In the genomic region with DNA sequence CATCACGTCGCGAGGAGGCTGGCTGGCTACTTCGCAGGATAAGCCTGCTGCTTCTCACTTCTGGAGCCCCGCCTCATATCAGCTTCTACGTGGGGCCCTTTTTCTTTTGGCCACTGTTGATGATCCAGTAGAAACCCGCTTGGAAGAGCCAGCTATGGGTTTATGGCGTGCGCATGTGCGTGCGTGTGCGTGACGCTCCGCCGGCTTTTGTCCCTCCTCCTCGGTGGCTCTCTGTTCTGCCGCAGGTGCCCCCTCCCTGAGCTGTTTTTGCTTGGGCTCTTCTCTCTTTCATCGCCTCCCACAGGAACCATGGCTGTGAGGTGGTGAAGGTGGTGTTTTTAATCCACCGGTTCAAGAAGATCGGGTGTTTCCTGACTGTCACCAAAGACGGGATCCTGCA, we compare ENCODE assay signal across 30 cellular contexts. TPM values are rescaled to one million over a fixed set of nuclear protein-coding genes. Genes with fewer than 3 reads are reported as not detected.
"Had no signal": no experiment of that assay in that cellular context is flagged by ENCODE, and none has a peak within 500 bp of the region (broad histone marks: within the 10 kb centered on the region; RNA-seq: fewer than 3 reads in every experiment).

No MANE protein-coding gene starts in this region.

- H3K36me3 ChIP-seq: left ventricle myocardium inferior, neutrophil, ovary, right atrium auricular region, right lobe of liver, stomach, suprapubic skin, thoracic aorta, tibial artery, upper lobe of right lung had no signal

- H3K4me1 ChIP-seq: left ventricle myocardium inferior, right atrium auricular region, right lobe of liver, stomach, suprapubic skin, tibial artery, upper lobe of right lung had no signal

- H3K4me3 ChIP-seq: left ventricle myocardium inferior, lung, ovary, right atrium auricular region, right lobe of liver, stomach, suprapubic skin, thoracic aorta, tibial artery, upper lobe of right lung had no signal

- H3K4me3 Mint-ChIP-seq: mesothelial cell of epicardium; natural killer cell; stimulated activated naive B cell treated with anti-CD40 and anti-IgM and Interleukin-4, amounts not matched to agents 10 μg/mL and 1 μg/mL and 100 μg/mL, for 72 hours had no signal

- H3K27me3 ChIP-seq: neutrophil, ovary, right atrium auricular region, right lobe of liver, stomach, suprapubic skin, tibial artery, upper lobe of right lung had no signal

- H3K27ac ChIP-seq: left ventricle myocardium inferior, neutrophil, ovary, right atrium auricular region, right lobe of liver, stomach, suprapubic skin, thoracic aorta, tibial artery, upper lobe of right lung had no signal

- H3K4me1 Mint-ChIP-seq: mesothelial cell of epicardium; naive B cell; natural killer cell; stimulated activated naive B cell treated with anti-CD40 and anti-IgM and Interleukin-4, amounts not matched to agents 10 μg/mL and 1 μg/mL and 100 μg/mL, for 72 hours had no signal

- H3K27ac Mint-ChIP-seq: mesothelial cell of epicardium; natural killer cell; progenitor cell of endocrine pancreas; stimulated activated naive B cell treated with anti-CD40 and anti-IgM and Interleukin-4, amounts not matched to agents 10 μg/mL and 1 μg/mL and 100 μg/mL, for 72 hours had no signal

- H3K27me3 Mint-ChIP-seq: naive B cell; progenitor cell of endocrine pancreas; stimulated activated naive B cell treated with anti-CD40 and anti-IgM and Interleukin-4, amounts not matched to agents 10 μg/mL and 1 μg/mL and 100 μg/mL, for 72 hours had no signal

- DNase-seq: head of caudate nucleus; hippocampal formation; kidney; left colon; left ventricle myocardium inferior; mesendoderm; naive B cell; natural killer cell; occipital lobe; ovary; right lobe of liver; stimulated activated CD4-positive, alpha-beta T cell treated with anti-CD3 and anti-CD28 coated beads, Interleukin-12 subunit alpha, Interleukin-12 subunit beta, amount 100 ng/mL, for 4 hours; stimulated activated CD4-positive, alpha-beta T cell treated with anti-CD3 and anti-CD28 coated beads, Interleukin-15, amount 100 ng/mL, for 24 hours; stimulated activated CD4-positive, alpha-beta T cell treated with anti-CD3 and anti-CD28 coated beads, Interleukin-2, amount 100 ng/mL, for 24 hours; stimulated activated CD4-positive, alpha-beta T cell treated with anti-CD3 and anti-CD28 coated beads, Interleukin-4, amount 100 ng/mL, for 1 hour; stimulated activated naive B cell treated with anti-CD40 and anti-IgM and Interleukin-4, amounts not matched to agents 10 μg/mL and 1 μg/mL and 100 μg/mL, for 72 hours; stimulated activated naive CD8-positive, alpha-beta T cell treated with anti-CD3 and anti-CD28 coated beads, Interleukin-15, Interleukin-2, amounts not matched to agents 100 U/mL and 50 U/mL, for 24 hours; stomach; tibial artery; trophoblast cell; upper lobe of right lung had no signal

- H3K9me3 ChIP-seq: left ventricle myocardium inferior, neutrophil, ovary, right atrium auricular region, right lobe of liver, stomach, suprapubic skin, thoracic aorta, tibial artery, upper lobe of right lung had no signal

- H3K36me3 Mint-ChIP-seq: mesothelial cell of epicardium, naive B cell, natural killer cell had no signal

- H3K9me3 Mint-ChIP-seq: mesothelial cell of epicardium; naive B cell; natural killer cell; stimulated activated naive B cell treated with anti-CD40 and anti-IgM and Interleukin-4, amounts not matched to agents 10 μg/mL and 1 μg/mL and 100 μg/mL, for 72 hours had no signal

- ATAC-seq: left colon; natural killer cell; right lobe of liver; stimulated activated naive B cell treated with anti-CD40 and anti-IgM and Interleukin-4, amounts not matched to agents 10 μg/mL and 1 μg/mL and 100 μg/mL, for 72 hours; stimulated activated naive CD8-positive, alpha-beta T cell treated with anti-CD3 and anti-CD28 coated beads, Interleukin-15, Interleukin-2, amounts not matched to agents 100 U/mL and 50 U/mL, for 24 hours; upper lobe of right lung had no signal

RNA-seq across cellular contexts. Expression of gene EFCAB8, which starts 26.5 kb away (rescaled TPM):
- total RNA-seq: left ventricle myocardium inferior, lower leg skin, occipital lobe, right atrium auricular region, skeletal muscle tissue had no signal
